Comparison of ENCODE assay signal across 8 cellular contexts in the genomic region with DNA sequence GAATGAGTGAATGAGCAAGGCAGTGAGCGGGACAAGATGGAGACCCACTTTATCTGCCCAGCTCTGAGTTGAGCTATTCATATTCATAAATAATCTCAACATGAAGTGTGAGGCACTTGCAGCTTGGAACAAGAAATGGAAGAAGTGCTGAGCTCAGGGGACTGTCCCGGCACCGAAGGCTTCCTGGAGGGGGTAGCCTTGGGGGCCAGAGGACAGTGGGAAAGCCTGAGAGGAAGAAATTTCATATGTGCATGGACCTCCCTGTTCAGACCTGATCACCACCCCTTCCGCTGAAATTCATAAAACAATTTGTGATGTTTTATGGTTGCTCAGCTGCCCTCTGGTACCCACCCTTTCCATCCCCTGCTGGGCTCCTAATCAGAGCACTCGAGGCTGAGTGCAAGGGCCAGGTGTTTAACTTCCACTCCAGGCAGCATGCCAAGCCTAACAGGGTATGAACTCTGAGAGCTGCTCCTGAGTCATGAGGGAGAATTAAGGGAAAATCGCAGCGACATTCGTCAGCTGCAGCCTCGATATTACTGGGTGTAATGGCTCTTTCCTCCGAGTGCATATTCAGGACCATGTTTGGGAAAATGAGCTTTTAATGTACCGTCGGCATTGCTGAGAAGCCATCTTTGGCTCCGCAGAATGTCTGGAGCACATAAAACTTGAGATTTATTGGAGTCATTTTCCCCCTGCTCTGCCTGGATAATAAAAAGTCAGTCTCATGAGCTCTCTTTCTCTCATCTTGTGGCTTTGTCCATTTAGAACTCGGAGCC.
A peak's percentile ranks its signal among the peaks of the same experiment; 100 is the strongest.
DNase-seq lines count a peak whose midpoint lies in the region; ATAC-seq and TF ChIP-seq lines count a peak whose summit lies in the region.

No MANE protein-coding gene starts in this region.

- no peak for TF ChIP-seq CTCF in lung (IDR thresholded peaks at IDR 0.05; ENCODE audit: control extremely low read depth, extremely low read depth)

- H3K36me3 Mint-ChIP-seq in activated CD8-positive, alpha-beta T cell treated with anti-CD3 and anti-CD28 coated beads, Interleukin-2, amount 10 ng/mL, durations not matched to agents 7 days and 5 days (ENCODE audit: low read depth) = peaks cover 2% of the 10 kb centered on the region

- DNase-seq in Ammon's horn (ENCODE audit: low spot score) (peak; percentile 22), NCI-H1417 treated with DMSO at 0.1 percent for 48 hours (lab: John Stamatoyannopoulos, UW) (peak; percentile 100), amniotic stem cell (lab: John Stamatoyannopoulos, UW) (peak; percentile 57), lung (ENCODE audit: low spot score) (peak; percentile 85), H7 (no peak)
- DNase-seq in activated CD8-positive, alpha-beta T cell treated with anti-CD3 and anti-CD28 coated beads, Interleukin-2, amount 10 ng/mL, durations not matched to agents 7 days and 5 days = no peak
- DNase-seq in activated effector memory CD4-positive, alpha-beta T cell treated with anti-CD3 and anti-CD28 coated beads, Interleukin-2, amount 50 U/mL, for 16 hours = no peak
- no peak for DNase-seq in stimulated activated CD4-positive, alpha-beta T cell treated with anti-CD3 and anti-CD28 coated beads, Interleukin-1b, Interleukin-23, amount 100 ng/mL, for 48 hours

- peaks cover 0 to 21% of the 10 kb centered on the region in 2 donors for H3K4me1 ChIP-seq in lung (ENCODE audit: control insufficient read depth in 2 of 2, insufficient read depth in 2 of 2, low read length in 2 of 2)

- peaks cover 51% of the 10 kb centered on the region for H3K27me3 Mint-ChIP-seq in activated CD8-positive, alpha-beta T cell treated with anti-CD3 and anti-CD28 coated beads, Interleukin-2, amount 10 ng/mL, durations not matched to agents 7 days and 5 days (ENCODE audit: low read depth)

- H3K9me3 Mint-ChIP-seq in activated CD8-positive, alpha-beta T cell treated with anti-CD3 and anti-CD28 coated beads, Interleukin-2, amount 10 ng/mL, durations not matched to agents 7 days and 5 days (ENCODE audit: insufficient read depth) = no peaks in the 10 kb centered on the region

- H3K27me3 ChIP-seq in lung (ENCODE audit: control insufficient read depth, insufficient read depth) = no peaks in the 10 kb centered on the region
- no peaks in the 10 kb centered on the region for H3K27me3 ChIP-seq in H7 (ENCODE audit: control insufficient read depth, insufficient read depth, low read length)

- H3K4me1 Mint-ChIP-seq in activated CD8-positive, alpha-beta T cell treated with anti-CD3 and anti-CD28 coated beads, Interleukin-2, amount 10 ng/mL, durations not matched to agents 7 days and 5 days (ENCODE audit: low read depth) = peaks cover 36% of the 10 kb centered on the region

- CTCF ChIA-PET in activated CD8-positive, alpha-beta T cell treated with anti-CD3 and anti-CD28 coated beads, Interleukin-2, amount 10 ng/mL, durations not matched to agents 7 days and 5 days (lab: Charles Lee) = interaction anchor here (1.0 to 3.3 kb wide), 5 partner anchors 27 to 79 kb away, joined by 3 to 13 read pairs (median 3); no protein-coding TSS in a partner anchor

- no peak overlapping the region for H3K27ac Mint-ChIP-seq in activated CD8-positive, alpha-beta T cell treated with anti-CD3 and anti-CD28 coated beads, Interleukin-2, amount 10 ng/mL, durations not matched to agents 7 days and 5 days

- H3K4me3 ChIP-seq in lung = no peak overlapping the region
- H3K4me3 ChIP-seq in H7 (ENCODE audit: insufficient read depth, low read depth, low read length) = no peak overlapping the region

- H3K36me3 ChIP-seq in lung (ENCODE audit: control insufficient read depth in 2 of 2, insufficient read depth in 2 of 2, low read length in 2 of 2) = peaks cover 0 to 1% of the 10 kb centered on the region in 2 donors
- no peaks in the 10 kb centered on the region for H3K36me3 ChIP-seq in H7 (replicated peaks; ENCODE audit: control insufficient read depth, insufficient read depth, low read length)

- H3K27ac ChIP-seq in lung (ENCODE audit: low read depth in 1 of 2, low read length in 1 of 2) = no peak overlapping the region

- 44 to 62% methylated on average over 14 of the region's 14 CpGs for WGBS in lung, 2 donors

- POLR2A ChIA-PET in activated CD8-positive, alpha-beta T cell treated with anti-CD3 and anti-CD28 coated beads, Interleukin-2, amount 10 ng/mL, durations not matched to agents 7 days and 5 days (lab: Charles Lee) = no interaction called here

- no peak overlapping the region for H3K4me3 Mint-ChIP-seq in activated CD8-positive, alpha-beta T cell treated with anti-CD3 and anti-CD28 coated beads, Interleukin-2, amount 10 ng/mL, durations not matched to agents 7 days and 5 days

- no peaks in the 10 kb centered on the region for H3K9me3 ChIP-seq in lung (ENCODE audit: control insufficient read depth in 2 of 2, insufficient read depth in 1 of 2, low read length in 1 of 2)

- peak; percentile 64 for ATAC-seq in lung (ENCODE audit: insufficient read depth, low FRiP score)
- ATAC-seq in activated CD8-positive, alpha-beta T cell treated with anti-CD3 and anti-CD28 coated beads, Interleukin-2, amount 10 ng/mL, durations not matched to agents 7 days and 5 days = no peak

Comparison
In these comparisons a context has a peak if more than half of its experiments do, and no peak if none do; other contexts are left out.
1. DNase-seq: peak in Ammon's horn (single experiment), NCI-H1417 treated with DMSO at 0.1 percent for 48 hours (single experiment), amniotic stem cell (single experiment) and lung (single experiment); none in H7 (single experiment), activated CD8-positive, alpha-beta T cell treated with anti-CD3 and anti-CD28 coated beads, Interleukin-2, amount 10 ng/mL, durations not matched to agents 7 days and 5 days (single experiment), activated effector memory CD4-positive, alpha-beta T cell treated with anti-CD3 and anti-CD28 coated beads, Interleukin-2, amount 50 U/mL, for 16 hours (single experiment) and stimulated activated CD4-positive, alpha-beta T cell treated with anti-CD3 and anti-CD28 coated beads, Interleukin-1b, Interleukin-23, amount 100 ng/mL, for 48 hours (single experiment).